27 cellular contexts compared by ENCODE assay signal in genomic region chr6:44785123-44785522, GRCh38.
"Had no signal": no experiment of that assay in that cellular context is flagged by ENCODE, and none has a peak within 500 bp of the region (broad histone marks: within the 10 kb centered on the region; RNA-seq: fewer than 3 reads in every experiment).

No MANE protein-coding gene starts in this region.

- DNase-seq: activated CD4-positive, alpha-beta memory T cell treated with anti-CD3 and anti-CD28 coated beads, Interleukin-2, amount 10 ng/mL, durations not matched to agents 7 days and 5 days; activated CD4-positive, alpha-beta T cell treated with anti-CD3 and anti-CD28 coated beads for 36 hours; activated CD4-positive, CD25-positive, alpha-beta regulatory T cell; activated CD4-positive, CD25-positive, alpha-beta regulatory T cell treated with anti-CD3 and anti-CD28 coated beads, Interleukin-2, amount 50 U/mL, for 72 hours; activated CD8-positive, alpha-beta memory T cell treated with anti-CD3 and anti-CD28 coated beads, Interleukin-2, amount 50 U/mL, for 48 hours; activated gamma-delta T cell; activated naive CD4-positive, alpha-beta T cell; activated naive CD4-positive, alpha-beta T cell treated with anti-CD3 and anti-CD28 coated beads, Interleukin-2, amount 10 ng/mL, durations not matched to agents 7 days and 5 days; activated naive CD8-positive, alpha-beta T cell treated with anti-CD3 and anti-CD28 coated beads, Interleukin-2, amount 10 ng/mL, durations not matched to agents 7 days and 5 days; activated T-cell treated with anti-CD3 and anti-CD28 coated beads for 4 hours; activated T-cell treated with anti-CD3 and anti-CD28 coated beads, Interleukin-2, amount 50 U/mL, for 24 hours; activated T-cell treated with anti-CD3 and anti-CD28 coated beads, Interleukin-2, amount 50 U/mL, for 72 hours; brain microvascular endothelial cell; central memory CD4-positive, alpha-beta T cell; cerebellar nuclear complex; colonic mucosa; effector CD8-positive, alpha-beta T cell; foreskin fibroblast; gastrocnemius medialis; glutamatergic neuron; heart left ventricle; T-helper 2 cell had no signal

- H3K27ac ChIP-seq: ascending aorta, brain microvascular endothelial cell, cardiac muscle cell, colonic mucosa, gastrocnemius medialis, heart left ventricle had no signal

- H3K27ac Mint-ChIP-seq: activated CD4-positive, alpha-beta memory T cell treated with anti-CD3 and anti-CD28 coated beads, Interleukin-2, amount 10 ng/mL, durations not matched to agents 7 days and 5 days; activated CD4-positive, alpha-beta T cell treated with anti-CD3 and anti-CD28 coated beads for 36 hours; activated CD4-positive, alpha-beta T cell treated with anti-CD3 and anti-CD28 coated beads, Interleukin-2, amount 10 ng/mL, durations not matched to agents 24 days and 14 days; activated naive CD4-positive, alpha-beta T cell treated with anti-CD3 and anti-CD28 coated beads, Interleukin-2, amount 10 ng/mL, durations not matched to agents 7 days and 5 days; activated naive CD4-positive, alpha-beta T cell treated with anti-CD3 and anti-CD28 coated beads, Interleukin-2, amount 50 U/mL, for 72 hours; activated naive CD8-positive, alpha-beta T cell treated with anti-CD3 and anti-CD28 coated beads, Interleukin-2, amount 10 ng/mL, durations not matched to agents 7 days and 5 days; activated T-cell treated with anti-CD3 and anti-CD28 coated beads, Interleukin-2, amount 50 U/mL, for 24 hours; activated T-cell treated with anti-CD3 and anti-CD28 coated beads, Interleukin-2, amount 50 U/mL, for 72 hours had no signal

- H3K4me1 ChIP-seq: ascending aorta, colonic mucosa, heart left ventricle had no signal

- H3K36me3 ChIP-seq: ascending aorta, brain microvascular endothelial cell, cardiac muscle cell, colonic mucosa, gastrocnemius medialis, heart left ventricle had no signal

- ATAC-seq: activated CD4-positive, alpha-beta T cell treated with anti-CD3 and anti-CD28 coated beads for 36 hours; activated naive CD4-positive, alpha-beta T cell treated with anti-CD3 and anti-CD28 coated beads, Interleukin-2, amount 50 U/mL, for 72 hours; activated T-cell treated with anti-CD3 and anti-CD28 coated beads, Interleukin-2, amount 50 U/mL, for 72 hours; esophagus mucosa; gastrocnemius medialis; heart left ventricle had no signal

- H3K9me3 ChIP-seq: ascending aorta, colonic mucosa, gastrocnemius medialis had no signal

- H3K27me3 Mint-ChIP-seq: activated CD4-positive, alpha-beta memory T cell treated with anti-CD3 and anti-CD28 coated beads, Interleukin-2, amount 10 ng/mL, durations not matched to agents 7 days and 5 days; activated CD4-positive, alpha-beta T cell treated with anti-CD3 and anti-CD28 coated beads for 36 hours; activated CD4-positive, alpha-beta T cell treated with anti-CD3 and anti-CD28 coated beads, Interleukin-2, amount 10 ng/mL, durations not matched to agents 24 days and 14 days; activated naive CD4-positive, alpha-beta T cell treated with anti-CD3 and anti-CD28 coated beads, Interleukin-2, amount 10 ng/mL, durations not matched to agents 7 days and 5 days; activated naive CD8-positive, alpha-beta T cell treated with anti-CD3 and anti-CD28 coated beads, Interleukin-2, amount 10 ng/mL, durations not matched to agents 7 days and 5 days; activated T-cell treated with anti-CD3 and anti-CD28 coated beads, Interleukin-2, amount 50 U/mL, for 24 hours had no signal

- H3K4me3 ChIP-seq: ascending aorta, cardiac muscle cell, colonic mucosa, gastrocnemius medialis, heart left ventricle had no signal

- H3K27me3 ChIP-seq: ascending aorta, brain microvascular endothelial cell, colonic mucosa, gastrocnemius medialis, heart left ventricle had no signal

- H3K4me3 Mint-ChIP-seq: activated CD4-positive, alpha-beta memory T cell treated with anti-CD3 and anti-CD28 coated beads, Interleukin-2, amount 10 ng/mL, durations not matched to agents 7 days and 5 days; activated CD4-positive, alpha-beta T cell treated with anti-CD3 and anti-CD28 coated beads for 36 hours; activated CD4-positive, alpha-beta T cell treated with anti-CD3 and anti-CD28 coated beads, Interleukin-2, amount 10 ng/mL, durations not matched to agents 24 days and 14 days; activated naive CD4-positive, alpha-beta T cell treated with anti-CD3 and anti-CD28 coated beads, Interleukin-2, amount 10 ng/mL, durations not matched to agents 7 days and 5 days; activated naive CD8-positive, alpha-beta T cell treated with anti-CD3 and anti-CD28 coated beads, Interleukin-2, amount 10 ng/mL, durations not matched to agents 7 days and 5 days; activated T-cell treated with anti-CD3 and anti-CD28 coated beads, Interleukin-2, amount 50 U/mL, for 24 hours; activated T-cell treated with anti-CD3 and anti-CD28 coated beads, Interleukin-2, amount 50 U/mL, for 72 hours had no signal
